Comparison of ENCODE assay signal across 8 cellular contexts in genomic region chr11:57761301-57762234, GRCh38. TPM values are rescaled to one million over a fixed set of nuclear protein-coding genes. Genes with fewer than 3 reads are reported as not detected.
DNase-seq lines count a peak whose midpoint lies in the region; ATAC-seq, FAIRE-seq and TF ChIP-seq lines count a peak whose summit lies in the region.

TSS of gene CTNND1 (plus strand) at chr11:57761802. CDS start at chr11:57791479, 29,677 bp downstream.

- H3K4me3 Mint-ChIP-seq in activated naive CD8-positive, alpha-beta T cell treated with anti-CD3 and anti-CD28 coated beads, Interleukin-2, amount 10 ng/mL, durations not matched to agents 7 days and 5 days: peak within 1 kb of the TSS; percentile 39
- peak within 1 kb of the TSS; percentile 97 for H3K4me3 Mint-ChIP-seq in neural progenitor cell

- peak within 1 kb of the TSS; percentile 88 for H2AFZ ChIP-seq in neural progenitor cell (replicated peaks)

- peak within 1 kb of the TSS; percentile 90 for H3K4me3 ChIP-seq in neural progenitor cell

- no peaks in the 10 kb centered on the region for H3K9me3 Mint-ChIP-seq in activated naive CD8-positive, alpha-beta T cell treated with anti-CD3 and anti-CD28 coated beads, Interleukin-2, amount 10 ng/mL, durations not matched to agents 7 days and 5 days
- H3K9me3 Mint-ChIP-seq in neural progenitor cell: no peaks in the 10 kb centered on the region

- H3K4me2 ChIP-seq in neural progenitor cell: peak within 1 kb of the TSS; percentile 100

- peak within 1 kb of the TSS; percentile 14 for H3K27ac Mint-ChIP-seq in activated naive CD8-positive, alpha-beta T cell treated with anti-CD3 and anti-CD28 coated beads, Interleukin-2, amount 10 ng/mL, durations not matched to agents 7 days and 5 days
- peak within 1 kb of the TSS; percentile 100 for H3K27ac Mint-ChIP-seq in neural progenitor cell

- no peaks in the 10 kb centered on the region for H3K27me3 ChIP-seq in neural progenitor cell

- peaks cover 8% of the 10 kb centered on the region for H3K36me3 Mint-ChIP-seq in activated naive CD8-positive, alpha-beta T cell treated with anti-CD3 and anti-CD28 coated beads, Interleukin-2, amount 10 ng/mL, durations not matched to agents 7 days and 5 days
- H3K36me3 Mint-ChIP-seq in neural progenitor cell: peaks cover 2% of the 10 kb centered on the region

- peaks cover 49% of the 10 kb centered on the region for H3K79me2 ChIP-seq in neural progenitor cell (ENCODE audit: low read depth)

- TF ChIP-seq CTCF in GM13977 (IDR thresholded peaks at IDR 0.05; ENCODE audit: extremely low read depth, insufficient read depth, missing control alignments) (no peak), neural progenitor cell (IDR thresholded peaks at IDR 0.05) (no peak)

- peak; percentile 99 for FAIRE-seq in A204.1 (lab: Jason Lieb, UNC)

- peak; percentile 89 for ATAC-seq in HG02798 (IDR thresholded peaks at IDR 0.05; ENCODE audit: poor library complexity, unreplicated experiment)
- no peak for ATAC-seq in activated naive CD8-positive, alpha-beta T cell treated with anti-CD3 and anti-CD28 coated beads, Interleukin-2, amount 10 ng/mL, durations not matched to agents 7 days and 5 days (ENCODE audit: low read depth)

- H3K27me3 Mint-ChIP-seq in activated naive CD8-positive, alpha-beta T cell treated with anti-CD3 and anti-CD28 coated beads, Interleukin-2, amount 10 ng/mL, durations not matched to agents 7 days and 5 days: no peaks in the 10 kb centered on the region
- H3K27me3 Mint-ChIP-seq in neural progenitor cell (ENCODE audit: insufficient read depth, low read depth): no peaks in the 10 kb centered on the region

- peak; percentile 87 for DNase-seq in GM13977 (ENCODE audit: low spot score)
- DNase-seq in NCI-H2107 (lab: John Stamatoyannopoulos, UW): peak; percentile 88
- no peak for DNase-seq in activated naive CD8-positive, alpha-beta T cell treated with anti-CD3 and anti-CD28 coated beads, Interleukin-2, amount 10 ng/mL, durations not matched to agents 7 days and 5 days
- DNase-seq in glomerular visceral epithelial cell (ENCODE audit: extremely low spot score): peak; percentile 97
- peak; percentile 93 for DNase-seq in neural progenitor cell (ENCODE audit: low spot score)
- no peak for DNase-seq in MV-4-11 (lab: John Stamatoyannopoulos, UW)

- peak within 1 kb of the TSS; percentile 96 for H3K27ac ChIP-seq in neural progenitor cell

- peaks cover 40% of the 10 kb centered on the region for H4K20me1 ChIP-seq in neural progenitor cell (ENCODE audit: low read depth)

- POLR2A ChIA-PET in activated naive CD8-positive, alpha-beta T cell treated with anti-CD3 and anti-CD28 coated beads, Interleukin-2, amount 10 ng/mL, durations not matched to agents 7 days and 5 days (lab: Charles Lee): no interaction called here

- in situ Hi-C loops in GM13977 (cut with MboI; ENCODE audit: low pct_unique_long_range_greater_than_20kb, low sequenced_read_pairs, unreplicated experiment): no loop called here

- H3K9ac ChIP-seq in neural progenitor cell: peak within 1 kb of the TSS; percentile 90

- no peaks in the 10 kb centered on the region for H3K9me3 ChIP-seq in neural progenitor cell (ENCODE audit: low read depth)

- peaks cover 16% of the 10 kb centered on the region for H3F3A ChIP-seq in neural progenitor cell (ENCODE audit: low read depth)

- H3K4me1 ChIP-seq in neural progenitor cell: peaks cover 22% of the 10 kb centered on the region

- peaks cover 28% of the 10 kb centered on the region for H3K4me1 Mint-ChIP-seq in activated naive CD8-positive, alpha-beta T cell treated with anti-CD3 and anti-CD28 coated beads, Interleukin-2, amount 10 ng/mL, durations not matched to agents 7 days and 5 days
- H3K4me1 Mint-ChIP-seq in neural progenitor cell: peaks cover 24% of the 10 kb centered on the region

- H3K36me3 ChIP-seq in neural progenitor cell: no peaks in the 10 kb centered on the region

RNA-seq across cellular contexts. Expression of gene CTNND1, which starts in this region (rescaled TPM):
- 10 to 100 TPM in 1 of 2 experiments, 1 to 10 TPM in 1; 9.3 to 11.2 TPM for total RNA-seq in activated naive CD8-positive, alpha-beta T cell treated with anti-CD3 and anti-CD28 coated beads, Interleukin-2, amount 10 ng/mL, durations not matched to agents 7 days and 5 days
- 135 and 150 TPM in 2 replicates for total RNA-seq in neural progenitor cell (ENCODE audit: low replicate concordance)

Comparison
In these comparisons a context has a peak if more than half of its experiments do, and no peak if none do; other contexts are left out.
1. RNA of gene CTNND1 (total RNA-seq): 135 to 150 TPM in neural progenitor cell; 9.3 to 11.2 TPM in activated naive CD8-positive, alpha-beta T cell treated with anti-CD3 and anti-CD28 coated beads, Interleukin-2, amount 10 ng/mL, durations not matched to agents 7 days and 5 days; every median in the first group is over 10 times any median in the second.
2. DNase-seq: peak in GM13977 (single experiment), NCI-H2107 (single experiment), glomerular visceral epithelial cell (single experiment) and neural progenitor cell (single experiment); none in activated naive CD8-positive, alpha-beta T cell treated with anti-CD3 and anti-CD28 coated beads, Interleukin-2, amount 10 ng/mL, durations not matched to agents 7 days and 5 days (single experiment) and MV-4-11 (single experiment).